ENCODE assay signal across 11 cellular contexts in the genomic region with DNA sequence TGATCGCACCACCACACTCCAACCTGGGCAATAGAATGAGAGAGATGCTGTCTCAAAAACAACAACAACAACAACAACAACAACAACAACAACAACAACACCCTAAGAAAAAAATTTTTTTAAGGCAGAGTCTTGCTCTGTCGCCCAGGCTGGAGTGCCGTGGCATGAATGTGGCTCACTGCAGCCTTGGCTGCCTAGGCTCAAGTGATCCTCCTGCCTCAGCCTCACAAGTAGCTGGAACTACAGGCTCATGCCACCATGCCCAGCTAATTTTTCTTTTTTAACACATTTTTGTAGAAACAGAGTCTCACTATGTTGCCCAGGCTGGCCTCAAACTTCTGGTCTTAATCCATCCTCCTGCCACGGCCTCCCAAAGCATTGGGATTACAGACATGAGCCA.
"Had no signal": no experiment of that assay in that cellular context is flagged by ENCODE, and none has a peak within 500 bp of the region (broad histone marks: within the 10 kb centered on the region; RNA-seq: fewer than 3 reads in every experiment).

No MANE protein-coding gene starts in this region.

- H3K4me1 ChIP-seq: HAP-1 had no signal

- H3K27ac ChIP-seq: GM23248 had no signal

- H3K9me3 ChIP-seq: HAP-1 had no signal

- H3K27ac Mint-ChIP-seq: GM23338, HFFc6 had no signal

- DNase-seq: GM23248, GOT3, H7, H9, HCEC 1CT, HFFc6 had no signal

- H3K9me3 Mint-ChIP-seq: GM23338, HFFc6 had no signal

- H2AFZ ChIP-seq: GM23248, GM23338 had no signal

- H3K4me2 ChIP-seq: GM23338 had no signal

- ATAC-seq: GM23338, HCT116 had no signal

- H3K4me3 ChIP-seq: GM23248, GM23338, HAP-1 had no signal

- H3K4me3 Mint-ChIP-seq: GM23338, H9, HFFc6 had no signal

- H3K9ac ChIP-seq: GM23248 had no signal

- H3K4me1 Mint-ChIP-seq: GM23338 had no signal

- FAIRE-seq: H1, H54 had no signal
